30 cellular contexts compared by ENCODE assay signal in the genomic region with DNA sequence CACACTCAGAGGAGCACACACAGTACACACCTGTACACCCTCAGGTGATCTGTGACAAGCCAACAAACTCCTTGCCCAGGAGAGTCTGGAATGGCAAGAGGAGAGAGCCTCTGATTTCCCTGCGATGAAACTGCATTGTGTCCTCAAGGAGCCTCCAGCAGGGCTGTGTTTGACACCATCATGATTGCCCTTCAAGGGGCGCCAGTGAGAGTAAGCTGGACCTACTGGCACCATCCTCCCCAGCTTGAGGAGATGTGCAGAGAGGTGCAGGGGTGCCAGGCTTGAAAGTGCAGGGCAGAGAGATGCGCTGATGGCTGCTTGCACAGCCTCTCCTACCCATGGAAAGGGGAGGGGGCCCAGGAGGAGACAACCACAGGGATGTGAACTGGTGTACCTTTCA.
"Had no signal": no experiment of that assay in that cellular context is flagged by ENCODE, and none has a peak within 500 bp of the region (broad histone marks: within the 10 kb centered on the region; RNA-seq: fewer than 3 reads in every experiment).

No MANE protein-coding gene starts in this region.

- H3K27ac Mint-ChIP-seq: activated B cell treated with CpG ODN at 0.5 μM for 24 hours; activated CD8-positive, alpha-beta T cell treated with anti-CD3 and anti-CD28 coated beads for 36 hours; activated naive CD8-positive, alpha-beta T cell; activated T-helper 17 cell treated with anti-CD3 and anti-CD28 coated beads, Interleukin-2, amount 50 U/mL, for 72 hours; effector memory CD8-positive, alpha-beta T cell; T-helper 17 cell; T-helper 2 cell treated with Interferon-gamma antibody and Interleukin-4, amounts not matched to agents 5 μg/mL and 100 μg/mL, for 36 hours had no signal

- H3K36me3 Mint-ChIP-seq: activated naive CD8-positive, alpha-beta T cell had no signal

- ATAC-seq: activated CD4-positive, CD25-positive, alpha-beta regulatory T cell treated with anti-CD3 and anti-CD28 coated beads, Interleukin-2, amount 50 U/mL, for 24 hours; activated CD8-positive, alpha-beta T cell treated with anti-CD3 and anti-CD28 coated beads for 36 hours; activated T-cell treated with anti-CD3 and anti-CD28 coated beads, Interleukin-2, amount 50 U/mL, for 4 hours; activated T-helper 17 cell treated with anti-CD3 and anti-CD28 coated beads, Interleukin-2, amount 50 U/mL, for 72 hours; effector memory CD8-positive, alpha-beta T cell; gastroesophageal sphincter; T-helper 17 cell had no signal

- H3K4me3 ChIP-seq: esophagus squamous epithelium, gastroesophageal sphincter had no signal

- H3K27me3 Mint-ChIP-seq: activated CD8-positive, alpha-beta T cell treated with anti-CD3 and anti-CD28 coated beads for 36 hours had no signal

- H3K4me1 Mint-ChIP-seq: activated B cell treated with CpG ODN at 0.5 μM for 24 hours; activated T-helper 17 cell treated with anti-CD3 and anti-CD28 coated beads, Interleukin-2, amount 50 U/mL, for 72 hours; T-helper 17 cell had no signal

- DNase-seq: activated B cell treated with CpG ODN at 0.5 μM for 24 hours; activated CD4-positive, alpha-beta T cell treated with anti-CD3 and anti-CD28 coated beads for 48 hours; activated CD4-positive, alpha-beta T cell treated with anti-CD3 and anti-CD28 coated beads, Interleukin-2, amount 50 U/mL, for 1 hour; activated CD4-positive, alpha-beta T cell treated with anti-CD3 and anti-CD28 coated beads, Interleukin-2, amount 50 U/mL, for 48 hours; activated CD8-positive, alpha-beta memory T cell treated with anti-CD3 and anti-CD28 coated beads for 24 hours; activated CD8-positive, alpha-beta T cell treated with anti-CD3 and anti-CD28 coated beads for 36 hours; activated effector memory CD4-positive, alpha-beta T cell treated with Interleukin-2 at 50 U/mL for 16 hours; activated gamma-delta T cell treated with Interleukin-2 at 50 U/mL for 16 hours; activated naive CD4-positive, alpha-beta T cell treated with anti-CD3 and anti-CD28 coated beads, Interleukin-2, amount 50 U/mL, for 16 hours; activated naive CD4-positive, alpha-beta T cell treated with Interleukin-2 at 50 U/mL for 16 hours; activated T-cell treated with anti-CD3 and anti-CD28 coated beads, Interleukin-2, amount 50 U/mL, for 4 hours; amniotic stem cell; anterior cingulate cortex; brain microvascular endothelial cell; caudate nucleus; cortex of kidney; dermis blood vessel endothelial cell; effector CD4-positive, alpha-beta T cell; effector memory CD8-positive, alpha-beta T cell; esophagus squamous epithelium; foreskin melanocyte; T-helper 1 cell; T-helper 17 cell had no signal

- H3K9me3 Mint-ChIP-seq: activated CD8-positive, alpha-beta T cell treated with anti-CD3 and anti-CD28 coated beads for 36 hours; activated T-helper 17 cell treated with anti-CD3 and anti-CD28 coated beads, Interleukin-2, amount 50 U/mL, for 72 hours; effector memory CD8-positive, alpha-beta T cell; T-helper 2 cell treated with Interferon-gamma antibody and Interleukin-4, amounts not matched to agents 5 μg/mL and 100 μg/mL, for 36 hours had no signal

- H3K36me3 ChIP-seq: brain microvascular endothelial cell, esophagus squamous epithelium, gastroesophageal sphincter had no signal

- H3K27ac ChIP-seq: brain microvascular endothelial cell, epithelial cell of prostate, esophagus squamous epithelium, gastroesophageal sphincter, VCaP had no signal

- H3K4me3 Mint-ChIP-seq: activated B cell treated with CpG ODN at 0.5 μM for 24 hours; activated CD8-positive, alpha-beta T cell treated with anti-CD3 and anti-CD28 coated beads for 36 hours; activated naive CD8-positive, alpha-beta T cell; activated T-cell treated with anti-CD3 and anti-CD28 coated beads, Interleukin-2, amount 50 U/mL, for 4 hours; activated T-helper 17 cell treated with anti-CD3 and anti-CD28 coated beads, Interleukin-2, amount 50 U/mL, for 72 hours; effector memory CD8-positive, alpha-beta T cell; T-helper 17 cell; T-helper 2 cell treated with Interferon-gamma antibody and Interleukin-4, amounts not matched to agents 5 μg/mL and 100 μg/mL, for 36 hours had no signal

- H3K9me3 ChIP-seq: esophagus squamous epithelium, gastroesophageal sphincter had no signal

- H3K27me3 ChIP-seq: brain microvascular endothelial cell, gastroesophageal sphincter had no signal

- H3K4me1 ChIP-seq: esophagus squamous epithelium had no signal
